In genomic region chr9:99104459-99105151, GRCh38 we compare ENCODE assay signal across 8 cellular contexts. TPM values are rescaled to one million over a fixed set of nuclear protein-coding genes. Genes with fewer than 3 reads are reported as not detected.
DNase-seq lines count a peak whose midpoint lies in the region; ATAC-seq and TF ChIP-seq lines count a peak whose summit lies in the region.

TGFBR1 (plus strand) TSS chr9:99105113; CDS start chr9:99105206, 93 bp downstream.

- peak; percentile 69 for TF ChIP-seq POLR2A in NB4 (IDR thresholded peaks at IDR 0.05; ENCODE audit: extremely low read depth, insufficient read length)

- DNase-seq in GM04504 (ENCODE audit: low read depth) (peak; percentile 82), NB4 (ENCODE audit: low read depth) (peak; percentile 96), SKM-1 (lab: John Stamatoyannopoulos, UW; ENCODE audit: unreplicated experiment) (peak; percentile 32), glomerular endothelial cell (ENCODE audit: extremely low read depth, low read depth, low spot score) (no peak), omental fat pad (ENCODE audit: low spot score) (peak; percentile 58)
- peak; percentile 95 for DNase-seq in activated naive CD4-positive, alpha-beta T cell treated with anti-CD3 and anti-CD28 coated beads, Interleukin-2, amount 50 U/mL, for 72 hours (ENCODE audit: low spot score in 2 of 2)

- H3K27ac ChIP-seq in temporal lobe (ENCODE audit: low read depth, low read length): peak within 1 kb of the TSS; percentile 61

- peaks cover 0 to 16% of the 10 kb centered on the region in 2 donors for H3K36me3 Mint-ChIP-seq in activated naive CD4-positive, alpha-beta T cell treated with anti-CD3 and anti-CD28 coated beads, Interleukin-2, amount 50 U/mL, for 72 hours

- H3K9me3 Mint-ChIP-seq in activated naive CD4-positive, alpha-beta T cell treated with anti-CD3 and anti-CD28 coated beads, Interleukin-2, amount 50 U/mL, for 72 hours: peaks cover 0 to 4% of the 10 kb centered on the region in 2 donors

- TF ChIP-seq CTCF in NB4 (IDR thresholded peaks at IDR 0.05; ENCODE audit: low read depth, low read length) (no peak), omental fat pad (IDR thresholded peaks at IDR 0.05) (no peak)

- ATAC-seq in HG02571 (IDR thresholded peaks at IDR 0.05; ENCODE audit: unreplicated experiment) (peak; percentile 90), omental fat pad (ENCODE audit: low FRiP score) (peak; percentile 91)
- peak; percentile 90 to 91 for ATAC-seq in activated naive CD4-positive, alpha-beta T cell treated with anti-CD3 and anti-CD28 coated beads, Interleukin-2, amount 50 U/mL, for 72 hours

- peak within 1 kb of the TSS; percentile 75 to 79 for H3K27ac Mint-ChIP-seq in activated naive CD4-positive, alpha-beta T cell treated with anti-CD3 and anti-CD28 coated beads, Interleukin-2, amount 50 U/mL, for 72 hours

- H3K4me3 ChIP-seq in NB4 (ENCODE audit: low read depth, low read length): peak within 1 kb of the TSS; percentile 80

RNA-seq across cellular contexts. Expression of gene TGFBR1, which starts in this region (rescaled TPM):
- 10 to 100 TPM; 13.4 to 23.4 TPM for total RNA-seq in activated naive CD4-positive, alpha-beta T cell treated with anti-CD3 and anti-CD28 coated beads, Interleukin-2, amount 50 U/mL, for 72 hours
- total RNA-seq in glomerular endothelial cell (24.1 and 28.2 TPM in 2 replicates), omental fat pad (10 to 100 TPM; 20.9 to 35.2 (median 30.9) TPM), temporal lobe (48.7 TPM)
